ENCODE assay signal across 15 cellular contexts in the genomic region with DNA sequence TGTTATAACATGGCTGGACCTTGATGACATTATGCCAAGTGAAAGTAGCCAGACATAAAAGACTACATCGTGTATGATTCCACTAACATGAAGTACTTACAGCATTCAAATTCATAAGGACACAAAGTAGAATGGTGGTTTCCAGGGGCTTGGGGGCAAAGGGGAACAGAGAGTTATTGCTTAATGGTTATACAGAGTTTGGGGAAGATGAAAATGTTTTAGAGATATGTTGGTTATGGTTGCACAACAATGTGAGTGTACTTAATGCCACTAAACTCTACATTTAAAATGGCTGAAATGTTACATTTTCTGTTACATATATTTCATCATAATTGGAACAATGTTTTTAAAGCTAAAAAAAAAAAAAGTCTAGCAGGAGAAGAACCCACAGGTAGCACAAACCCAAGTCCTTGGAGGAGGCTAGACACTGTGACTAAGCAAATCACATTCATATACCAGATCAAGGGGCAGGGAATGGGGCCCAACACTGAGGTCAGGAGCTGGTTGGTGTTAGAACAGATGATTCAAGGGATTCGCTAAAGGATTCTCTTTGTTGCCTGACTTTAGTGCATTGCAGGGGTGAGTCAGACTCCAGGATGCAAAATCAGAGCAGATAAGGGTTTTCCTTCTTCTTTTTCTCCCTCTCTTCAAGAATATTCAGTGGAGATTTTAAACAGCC. TPM values are rescaled to one million over a fixed set of nuclear protein-coding genes. Genes with fewer than 3 reads are reported as not detected.
DNase-seq lines count a peak whose midpoint lies in the region; ATAC-seq, FAIRE-seq and TF ChIP-seq lines count a peak whose summit lies in the region.
"Had no signal": no experiment of that assay in that cellular context is flagged by ENCODE, and none has a peak within 500 bp of the region (broad histone marks: within the 10 kb centered on the region; RNA-seq: fewer than 3 reads in every experiment).

No MANE protein-coding gene starts in this region.

- H3K36me3 ChIP-seq in small intestine (ENCODE audit: control insufficient read depth in 2 of 2, insufficient read depth in 2 of 2, low read length in 2 of 2), result no peaks in the 10 kb centered on the region
- H3K36me3 ChIP-seq: cardiac muscle cell, spleen, tibial nerve had no signal

- DNase-seq in HT1080 (ENCODE audit: low read depth), result peak; percentile 86
- DNase-seq in RCC 7860 (ENCODE audit: low spot score), result peak; percentile 93
- DNase-seq in epithelial cell of esophagus (ENCODE audit: low read depth), result peak; percentile 47
- no peak for DNase-seq in omental fat pad (ENCODE audit: low spot score)
- DNase-seq in stimulated activated CD4-positive, alpha-beta T cell treated with anti-CD3 and anti-CD28 coated beads, Interleukin-4, amount 100 ng/mL, for 24 hours, result no peak
- DNase-seq in small intestine, result no peak
- DNase-seq: erythroblast, naive B cell, NCI-H1092, NCI-H524 treated with DMSO at 0.1 percent for 48 hours, spleen had no signal

- no peak overlapping the region for H3K27ac ChIP-seq in small intestine (ENCODE audit: low read depth in 1 of 2, low read length in 1 of 2)
- H3K27ac ChIP-seq: cardiac muscle cell had no signal

- 82 to 86% (median 84%) methylated on average over 2 of the region's 2 CpGs for WGBS in small intestine, 3 donors

- TF ChIP-seq CTCF in epithelial cell of esophagus (IDR thresholded peaks at IDR 0.05; ENCODE audit: insufficient read depth, low read depth, low read length, missing control alignments), result no peak
- TF ChIP-seq CTCF in omental fat pad (IDR thresholded peaks at IDR 0.05), result no peak

- H3K4me3 ChIP-seq in epithelial cell of esophagus (ENCODE audit: low read length) (no peak overlapping the region), small intestine (ENCODE audit: low read depth in 1 of 2, low read length in 2 of 2) (no peak overlapping the region)
- H3K4me3 ChIP-seq: cardiac muscle cell, spleen, tibial nerve had no signal

- peak; percentile 98 for FAIRE-seq in RCC 7860 (lab: Jason Lieb, UNC)
- no peak for FAIRE-seq in small intestine (lab: Jason Lieb, UNC)

- ATAC-seq in omental fat pad (ENCODE audit: low FRiP score), result peak; percentile 26
- ATAC-seq in GM18520 (IDR thresholded peaks at IDR 0.05; ENCODE audit: unreplicated experiment), result no peak
- ATAC-seq in HG02840 (IDR thresholded peaks at IDR 0.05; ENCODE audit: low FRiP score, unreplicated experiment), result no peak

- H3K27me3 ChIP-seq in small intestine (ENCODE audit: control insufficient read depth in 2 of 2, insufficient read depth in 2 of 2, low read length in 2 of 2), result no peaks in the 10 kb centered on the region
- H3K27me3 ChIP-seq: cardiac muscle cell, spleen, tibial nerve had no signal

- no peaks in the 10 kb centered on the region for H3K4me1 ChIP-seq in small intestine (ENCODE audit: control insufficient read depth in 2 of 2, insufficient read depth in 1 of 2, low read depth in 1 of 2, low read length in 1 of 2)
- H3K4me1 ChIP-seq: tibial nerve had no signal

- H3K9me3 ChIP-seq in small intestine (ENCODE audit: control insufficient read depth, low read depth), result no peaks in the 10 kb centered on the region
- H3K9me3 ChIP-seq: spleen, tibial nerve had no signal

RNA-seq across cellular contexts. Expression of gene AOAH, which starts 25.1 kb away (rescaled TPM):
- 0.79 and 1.4 TPM in 2 replicates for total RNA-seq in HT1080 (2014; rRNA removed; shearing (Covaris generic))
- polyA plus RNA-seq in HT1080 (2015; cell fraction: cytosol; rRNA removed), result 4.6 and 7.6 TPM in 2 replicates
- polyA plus RNA-seq in HT1080 (2015; cell fraction: nucleus; rRNA removed), result 6.5 and 8.0 TPM in 2 replicates
- 10 to 100 TPM in 3 of 4 donors, 1 to 10 TPM in 1; 5.8 to 27.9 (median 16.7) TPM for total RNA-seq in omental fat pad
- 10 to 100 TPM in 1 of 3 donors, 1 to 10 TPM in 2; 2.9 to 12.7 (median 4.1) TPM for polyA plus RNA-seq in small intestine
- total RNA-seq: cardiac muscle cell had no signal
- polyA plus RNA-seq: cardiac muscle cell had no signal

Comparison
In these comparisons a context has a peak if more than half of its experiments do, and no peak if none do; other contexts are left out.
1. DNase-seq: peak in HT1080 (single experiment), RCC 7860 (single experiment) and epithelial cell of esophagus (single experiment); none in omental fat pad (single experiment), stimulated activated CD4-positive, alpha-beta T cell treated with anti-CD3 and anti-CD28 coated beads, Interleukin-4, amount 100 ng/mL, for 24 hours (single experiment) and small intestine (single experiment).